In genomic region chr15:52076889-52077781, GRCh38 we compare ENCODE assay signal across 1 cellular context.
A peak's percentile ranks its signal among the peaks of the same experiment; 100 is the strongest.
TF ChIP-seq lines count a peak whose summit lies in the region.

No MANE protein-coding gene starts in this region.

TF ChIP-seq in IMR-90, 13 proteins besides CTCF, POLR2A, EP300 and RAD21:
- TF ChIP-seq CHD1 (IDR thresholded peaks at IDR 0.05; ENCODE audit: low read depth, low read length) = no peak
- no peak for TF ChIP-seq MXI1 (IDR thresholded peaks at IDR 0.05; ENCODE audit: borderline replicate concordance, low read depth, low read length)
- no peak for TF ChIP-seq RFX5 (IDR thresholded peaks at IDR 0.05; ENCODE audit: low read depth, low read length)
- no peak for TF ChIP-seq ELK1 (IDR thresholded peaks at IDR 0.05; ENCODE audit: borderline replicate concordance, low read depth, low read length)
- no peak for TF ChIP-seq MAZ (IDR thresholded peaks at IDR 0.05; ENCODE audit: borderline replicate concordance, low read depth, low read length)
- TF ChIP-seq RCOR1 (IDR thresholded peaks at IDR 0.05; ENCODE audit: insufficient replicate concordance, low read length) = no peak
- peak; percentile 79 for TF ChIP-seq FOS (IDR thresholded peaks at IDR 0.05; ENCODE audit: low read depth, low read length)
- peak; percentile 31; the same call in 1 of the 2 replicates for TF ChIP-seq MAFK (IDR thresholded peaks at IDR 0.05; ENCODE audit: low read depth, low read length)
- peak; percentile 81 for TF ChIP-seq BHLHE40 (IDR thresholded peaks at IDR 0.05; ENCODE audit: low read depth, low read length)
- no peak for TF ChIP-seq CEBPB (IDR thresholded peaks at IDR 0.05; ENCODE audit: low read depth, low read length)
- TF ChIP-seq SMC3 (IDR thresholded peaks at IDR 0.05; ENCODE audit: low read depth, low read length) = no peak
- no peak for TF ChIP-seq USF2 (IDR thresholded peaks at IDR 0.05; ENCODE audit: low read depth, low read length)
- no peak for TF ChIP-seq NFE2L2 (IDR thresholded peaks at IDR 0.05; ENCODE audit: low read depth, low read length)
TF ChIP-seq in IMR-90: peak in this region for 3.
